ENCODE assay signal across 13 cellular contexts in genomic region chr19:55652311-55653078, GRCh38. TPM values are rescaled to one million over a fixed set of nuclear protein-coding genes. Genes with fewer than 3 reads are reported as not detected.
A peak's percentile ranks its signal among the peaks of the same experiment; 100 is the strongest.
DNase-seq lines count a peak whose midpoint lies in the region; ATAC-seq and TF ChIP-seq lines count a peak whose summit lies in the region.
"Had no signal": no experiment of that assay in that cellular context is flagged by ENCODE, and none has a peak within 500 bp of the region (broad histone marks: within the 10 kb centered on the region; RNA-seq: fewer than 3 reads in every experiment).

No MANE protein-coding gene starts in this region.

- H3K36me3 ChIP-seq in iPS-18a (ENCODE audit: control insufficient read depth, low read depth, low read length): no peaks in the 10 kb centered on the region

- H3K9me3 ChIP-seq in iPS-18a (ENCODE audit: control insufficient read depth, low read depth, low read length): no peaks in the 10 kb centered on the region
- H3K9me3 ChIP-seq: MG63, SJCRH30, upper lobe of left lung had no signal

- CTCF ChIA-PET in activated CD8-positive, alpha-beta T cell treated with anti-CD3 and anti-CD28 coated beads for 36 hours (lab: Charles Lee): interaction anchor here (0.8 to 3.4 kb wide), 9 partner anchors 8 to 393 kb away, joined by 3 to 45 read pairs (median 4); partner anchors contain the start of gene ZNF581

- H3K4me3 ChIP-seq in iPS-18a (ENCODE audit: low read length): peak overlapping the region; percentile 95

- no peak for ATAC-seq in activated CD8-positive, alpha-beta T cell treated with anti-CD3 and anti-CD28 coated beads for 36 hours
- ATAC-seq in stimulated activated effector memory CD8-positive, alpha-beta T cell treated with anti-CD3 and anti-CD28 coated beads, Interleukin-12 subunit alpha, Interleukin-12 subunit beta, amount 100 ng/mL, for 72 hours: no peak
- no peak for ATAC-seq in GM21360 (IDR thresholded peaks at IDR 0.05; ENCODE audit: unreplicated experiment)

- POLR2A ChIA-PET in activated CD8-positive, alpha-beta T cell treated with anti-CD3 and anti-CD28 coated beads for 36 hours (lab: Charles Lee): interaction anchor here (0.7 to 1.5 kb wide), 6 partner anchors 7 to 167 kb away, joined by 3 to 12 read pairs (median 4); partner anchors contain the start of gene ZNF581

- no peak overlapping the region for H3K27ac ChIP-seq in iPS-18a (ENCODE audit: low read length)

- peaks cover 33% of the 10 kb centered on the region for H3K36me3 Mint-ChIP-seq in activated CD4-positive, alpha-beta T cell treated with anti-CD3 and anti-CD28 coated beads, Interleukin-2, amount 10 ng/mL, durations not matched to agents 24 days and 14 days (ENCODE audit: low read depth)
- H3K36me3 Mint-ChIP-seq in activated CD8-positive, alpha-beta T cell treated with anti-CD3 and anti-CD28 coated beads for 36 hours (ENCODE audit: low read depth): peaks cover 36% of the 10 kb centered on the region
- H3K36me3 Mint-ChIP-seq in stimulated activated effector memory CD8-positive, alpha-beta T cell treated with anti-CD3 and anti-CD28 coated beads, Interleukin-12 subunit alpha, Interleukin-12 subunit beta, amount 100 ng/mL, for 72 hours: peaks cover 57% of the 10 kb centered on the region

- H3K4me1 Mint-ChIP-seq in activated CD4-positive, alpha-beta T cell treated with anti-CD3 and anti-CD28 coated beads, Interleukin-2, amount 10 ng/mL, durations not matched to agents 24 days and 14 days: peaks cover 43% of the 10 kb centered on the region
- H3K4me1 Mint-ChIP-seq in activated CD8-positive, alpha-beta T cell treated with anti-CD3 and anti-CD28 coated beads for 36 hours (ENCODE audit: low read depth): peaks cover 36% of the 10 kb centered on the region
- peaks cover 52% of the 10 kb centered on the region for H3K4me1 Mint-ChIP-seq in stimulated activated effector memory CD8-positive, alpha-beta T cell treated with anti-CD3 and anti-CD28 coated beads, Interleukin-12 subunit alpha, Interleukin-12 subunit beta, amount 100 ng/mL, for 72 hours

- H3K4me3 Mint-ChIP-seq in activated CD4-positive, alpha-beta T cell treated with anti-CD3 and anti-CD28 coated beads, Interleukin-2, amount 10 ng/mL, durations not matched to agents 24 days and 14 days: peak overlapping the region; percentile 88
- H3K4me3 Mint-ChIP-seq in activated CD8-positive, alpha-beta T cell treated with anti-CD3 and anti-CD28 coated beads for 36 hours: peak overlapping the region; percentile 98
- peak overlapping the region; percentile 90 for H3K4me3 Mint-ChIP-seq in stimulated activated effector memory CD8-positive, alpha-beta T cell treated with anti-CD3 and anti-CD28 coated beads, Interleukin-12 subunit alpha, Interleukin-12 subunit beta, amount 100 ng/mL, for 72 hours

- no peaks in the 10 kb centered on the region for H3K27me3 ChIP-seq in iPS-18a (ENCODE audit: control insufficient read depth, insufficient read depth, low read length)
- H3K27me3 ChIP-seq: MG63, SJCRH30, upper lobe of left lung had no signal

- no peak for TF ChIP-seq CTCF in activated CD8-positive, alpha-beta T cell treated with anti-CD3 and anti-CD28 coated beads for 36 hours (IDR thresholded peaks at IDR 0.05)

- H3K9me3 Mint-ChIP-seq in activated CD4-positive, alpha-beta T cell treated with anti-CD3 and anti-CD28 coated beads, Interleukin-2, amount 10 ng/mL, durations not matched to agents 24 days and 14 days: no peaks in the 10 kb centered on the region
- no peaks in the 10 kb centered on the region for H3K9me3 Mint-ChIP-seq in activated CD8-positive, alpha-beta T cell treated with anti-CD3 and anti-CD28 coated beads for 36 hours
- H3K9me3 Mint-ChIP-seq in stimulated activated effector memory CD8-positive, alpha-beta T cell treated with anti-CD3 and anti-CD28 coated beads, Interleukin-12 subunit alpha, Interleukin-12 subunit beta, amount 100 ng/mL, for 72 hours: no peaks in the 10 kb centered on the region

- H3K9ac ChIP-seq in iPS-18a (ENCODE audit: low read length): no peak overlapping the region

- DNase-seq in activated CD4-positive, alpha-beta T cell treated with anti-CD3 and anti-CD28 coated beads, Interleukin-2, amount 10 ng/mL, durations not matched to agents 24 days and 14 days: peak; percentile 62
- no peak for DNase-seq in activated CD4-positive, alpha-beta T cell treated with anti-CD3 and anti-CD28 coated beads, Interleukin-2, amount 50 U/mL, for 48 hours
- DNase-seq in activated CD8-positive, alpha-beta T cell treated with anti-CD3 and anti-CD28 coated beads for 36 hours: no peak
- DNase-seq in stimulated activated effector memory CD8-positive, alpha-beta T cell treated with anti-CD3 and anti-CD28 coated beads, Interleukin-12 subunit alpha, Interleukin-12 subunit beta, amount 100 ng/mL, for 72 hours (ENCODE audit: low spot score in 2 of 2): no peak
- no peak for DNase-seq in NCI-H1436 treated with DMSO at 0.1 percent for 48 hours (lab: John Stamatoyannopoulos, UW)
- no peak for DNase-seq in RKO (ENCODE audit: low spot score)
- DNase-seq: GF-D8, MG63, NCI-H446, SJCRH30 had no signal

- no peak overlapping the region for H3K27ac Mint-ChIP-seq in activated CD4-positive, alpha-beta T cell treated with anti-CD3 and anti-CD28 coated beads, Interleukin-2, amount 10 ng/mL, durations not matched to agents 24 days and 14 days
- no peak overlapping the region for H3K27ac Mint-ChIP-seq in activated CD8-positive, alpha-beta T cell treated with anti-CD3 and anti-CD28 coated beads for 36 hours
- no peak overlapping the region for H3K27ac Mint-ChIP-seq in stimulated activated effector memory CD8-positive, alpha-beta T cell treated with anti-CD3 and anti-CD28 coated beads, Interleukin-12 subunit alpha, Interleukin-12 subunit beta, amount 100 ng/mL, for 72 hours

- intact Hi-C loops in activated CD4-positive, alpha-beta T cell treated with anti-CD3 and anti-CD28 coated beads, Interleukin-2, amount 10 ng/mL, durations not matched to agents 24 days and 14 days (cut with micrococcal nuclease): loop anchor here (1.0 to 10.0 kb wide), 4 partner anchors 20 to 662 kb away; partner anchors contain the start of genes PPP6R1, ZNF444 and ZSCAN5A
- intact Hi-C loops in activated CD8-positive, alpha-beta T cell treated with anti-CD3 and anti-CD28 coated beads for 36 hours (cut with micrococcal nuclease): loop anchor here (10.0 kb wide), 1 partner anchor 398 kb away; the partner anchor contains the start of gene PPP6R1

- peaks cover 10% of the 10 kb centered on the region for H3K4me1 ChIP-seq in iPS-18a (ENCODE audit: control insufficient read depth, low read depth, low read length)

- peaks cover 1% of the 10 kb centered on the region for H3K27me3 Mint-ChIP-seq in activated CD4-positive, alpha-beta T cell treated with anti-CD3 and anti-CD28 coated beads, Interleukin-2, amount 10 ng/mL, durations not matched to agents 24 days and 14 days
- no peaks in the 10 kb centered on the region for H3K27me3 Mint-ChIP-seq in activated CD8-positive, alpha-beta T cell treated with anti-CD3 and anti-CD28 coated beads for 36 hours

RNA-seq across cellular contexts. Expression of gene U2AF2, which starts 2.3 kb away (rescaled TPM):
- 390 and 394 TPM in 2 replicates for total RNA-seq in activated CD4-positive, alpha-beta T cell treated with anti-CD3 and anti-CD28 coated beads, Interleukin-2, amount 10 ng/mL, durations not matched to agents 24 days and 14 days
- 100 to 1,000 TPM; 304 to 306 TPM for total RNA-seq in activated CD8-positive, alpha-beta T cell treated with anti-CD3 and anti-CD28 coated beads for 36 hours

RNA-seq across cellular contexts. Expression of gene CCDC106, which starts 4.5 kb away (rescaled TPM):
- total RNA-seq in activated CD4-positive, alpha-beta T cell treated with anti-CD3 and anti-CD28 coated beads, Interleukin-2, amount 10 ng/mL, durations not matched to agents 24 days and 14 days: 8.0 and 9.0 TPM in 2 replicates
- 10 to 100 TPM in 1 of 2 experiments, 1 to 10 TPM in 1; 8.8 to 11.2 TPM for total RNA-seq in activated CD8-positive, alpha-beta T cell treated with anti-CD3 and anti-CD28 coated beads for 36 hours

RNA-seq across cellular contexts. Expression of gene ZNF581, which starts 9.0 kb away (rescaled TPM):
- total RNA-seq in activated CD4-positive, alpha-beta T cell treated with anti-CD3 and anti-CD28 coated beads, Interleukin-2, amount 10 ng/mL, durations not matched to agents 24 days and 14 days: 32.7 and 33.0 TPM in 2 replicates
- total RNA-seq in activated CD8-positive, alpha-beta T cell treated with anti-CD3 and anti-CD28 coated beads for 36 hours: 10 to 100 TPM; 30.4 to 34.5 TPM

RNA-seq across cellular contexts. Expression of gene ZNF580, which starts 11.7 kb away (rescaled TPM):
- 38.3 and 39.1 TPM in 2 replicates for total RNA-seq in activated CD4-positive, alpha-beta T cell treated with anti-CD3 and anti-CD28 coated beads, Interleukin-2, amount 10 ng/mL, durations not matched to agents 24 days and 14 days
- 10 to 100 TPM; 24.8 to 26.2 TPM for total RNA-seq in activated CD8-positive, alpha-beta T cell treated with anti-CD3 and anti-CD28 coated beads for 36 hours

RNA-seq across cellular contexts. Expression of gene EPN1, which starts 22.5 kb away (rescaled TPM):
- total RNA-seq in activated CD4-positive, alpha-beta T cell treated with anti-CD3 and anti-CD28 coated beads, Interleukin-2, amount 10 ng/mL, durations not matched to agents 24 days and 14 days: 44.7 and 45.4 TPM in 2 replicates
- total RNA-seq in activated CD8-positive, alpha-beta T cell treated with anti-CD3 and anti-CD28 coated beads for 36 hours: 10 to 100 TPM; 36.2 to 37.7 TPM
